26 cellular contexts compared by ENCODE assay signal in genomic region chr7:48033922-48034321, GRCh38. TPM values are rescaled to one million over a fixed set of nuclear protein-coding genes. Genes with fewer than 3 reads are reported as not detected.
"Had no signal": no experiment of that assay in that cellular context is flagged by ENCODE, and none has a peak within 500 bp of the region (broad histone marks: within the 10 kb centered on the region; RNA-seq: fewer than 3 reads in every experiment).

No MANE protein-coding gene starts in this region.

- H3K27me3 ChIP-seq: ascending aorta had no signal

- DNase-seq: activated CD4-positive, alpha-beta T cell treated with anti-CD3 and anti-CD28 coated beads for 48 hours; activated CD4-positive, alpha-beta T cell treated with anti-CD3 and anti-CD28 coated beads, Interleukin-2, amount 50 U/mL, for 48 hours; activated CD8-positive, alpha-beta memory T cell treated with anti-CD3 and anti-CD28 coated beads, Interleukin-2, amount 10 ng/mL, durations not matched to agents 7 days and 5 days; activated effector memory CD4-positive, alpha-beta T cell treated with Interleukin-2 at 50 U/mL for 16 hours; activated naive CD4-positive, alpha-beta T cell; activated T-cell treated with anti-CD3 and anti-CD28 coated beads, Interleukin-2, amount 50 U/mL, for 24 hours; amniotic stem cell; body of pancreas; MG63; MV-4-11; NCI-H1092 treated with DMSO at 0.1 percent for 48 hours; NCI-H1417 treated with DMSO at 0.1 percent for 48 hours; NCI-H1694; NCI-H2029 treated with DMSO at 0.1 percent for 48 hours; NCI-H446; NCI-H524; NCI-H82; SK-N-SH; T-helper 1 cell; WERI-Rb-1 had no signal

- H3K4me2 ChIP-seq: SK-N-SH had no signal

- H3K9me3 ChIP-seq: ascending aorta, body of pancreas, MG63, SK-N-SH had no signal

- H3K4me3 ChIP-seq: ascending aorta, body of pancreas, cardiac muscle cell, MG63 had no signal

- H3K9ac ChIP-seq: KMS-11, SK-N-SH had no signal

- H3K36me3 ChIP-seq: ascending aorta, cardiac muscle cell, MG63, WERI-Rb-1 had no signal

- H3K9me2 ChIP-seq: SK-N-SH had no signal

- H3K27ac ChIP-seq: ascending aorta, body of pancreas, cardiac muscle cell, KMS-11, WERI-Rb-1 had no signal

- ATAC-seq: activated CD4-positive, CD25-positive, alpha-beta regulatory T cell treated with anti-CD3 and anti-CD28 coated beads, Interleukin-2, amount 50 U/mL, for 24 hours; activated CD8-positive, alpha-beta memory T cell treated with anti-CD3 and anti-CD28 coated beads, Interleukin-2, amount 10 ng/mL, durations not matched to agents 7 days and 5 days; body of pancreas; Panc1 had no signal

RNA-seq across cellular contexts. Expression of gene C7orf57, which starts 1.4 kb away (rescaled TPM):
- total RNA-seq: ascending aorta, cardiac muscle cell had no signal

RNA-seq across cellular contexts. Expression of gene SUN3, which starts 5.0 kb away (rescaled TPM):
- total RNA-seq: activated CD8-positive, alpha-beta memory T cell treated with anti-CD3 and anti-CD28 coated beads, Interleukin-2, amount 10 ng/mL, durations not matched to agents 7 days and 5 days; activated T-helper 1 cell treated with anti-CD3 and anti-CD28 coated beads, Interleukin-12 subunit alpha, Interleukin-12 subunit beta, Interleukin-2, Interleukin-4 antibody, amounts not matched to agents 30 ng/mL and 10 ng/mL and 1 ng/mL, durations not matched to agents 14 hours and 24 hours and 36 hours; ascending aorta; body of pancreas; cardiac muscle cell had no signal
